ENCODE assay signal across 9 cellular contexts in genomic region chr15:29674661-29675533, GRCh38.
A peak's percentile ranks its signal among the peaks of the same experiment; 100 is the strongest.
DNase-seq lines count a peak whose midpoint lies in the region; ATAC-seq and TF ChIP-seq lines count a peak whose summit lies in the region.
"Had no signal": no experiment of that assay in that cellular context is flagged by ENCODE, and none has a peak within 500 bp of the region (broad histone marks: within the 10 kb centered on the region; RNA-seq: fewer than 3 reads in every experiment).

No MANE protein-coding gene starts in this region.

- H3K4me1 ChIP-seq in tibial nerve, result peaks cover 0 to 32% (median 3%) of the 10 kb centered on the region in 4 donors

- WGBS in tibial nerve, 2 donors, result 2% methylated on average over 19 to 55 of the region's 74 CpGs

- peak overlapping the region; percentile 64 for H3K4me3 ChIP-seq in choroid plexus epithelial cell (ENCODE audit: low read depth, low read length)
- H3K4me3 ChIP-seq in tibial nerve, result peak overlapping the region; percentile 25 to 63 (median 54)

- H3K27ac ChIP-seq in tibial nerve, result peak overlapping the region in 2 of 4 donors; percentile 22 to 59
- H3K27ac ChIP-seq: C4-2B had no signal

- ATAC-seq in left lobe of liver (peak; percentile 85), HG03108 (IDR thresholded peaks at IDR 0.05; ENCODE audit: unreplicated experiment) (no peak), GM19035 (IDR thresholded peaks at IDR 0.05; ENCODE audit: unreplicated experiment) (no peak)

- no peak for TF ChIP-seq EP300 in tibial nerve (IDR thresholded peaks at IDR 0.05)

- no peak for TF ChIP-seq CTCF in choroid plexus epithelial cell (conservative IDR thresholded peaks at IDR 0.05; ENCODE audit: low read depth, low read length)
- no peak for TF ChIP-seq CTCF in tibial nerve (IDR thresholded peaks at IDR 0.05)

- DNase-seq in NCI-H748 (lab: John Stamatoyannopoulos, UW; ENCODE audit: unreplicated experiment) (peak; percentile 19), NCI-H748 treated with DMSO at 0.1 percent for 48 hours (lab: John Stamatoyannopoulos, UW) (no peak), choroid plexus epithelial cell (ENCODE audit: low read depth) (no peak), left lobe of liver (ENCODE audit: low spot score) (peak; percentile 83), tibial nerve (ENCODE audit: low spot score in 2 of 2) (no peak), NCI-H1436 treated with DMSO at 0.1 percent for 48 hours (lab: John Stamatoyannopoulos, UW) (no peak)

- no peaks in the 10 kb centered on the region for H3K36me3 ChIP-seq in tibial nerve

- no peak for TF ChIP-seq POLR2A in tibial nerve (IDR thresholded peaks at IDR 0.05)

- no peaks in the 10 kb centered on the region for H3K9me3 ChIP-seq in tibial nerve

- H3K27me3 ChIP-seq in tibial nerve, result peaks cover 0 to 13% of the 10 kb centered on the region in 2 donors

Comparison
In these comparisons a context has a peak if more than half of its experiments do, and no peak if none do; other contexts are left out.
1. DNase-seq: peak in NCI-H748 (single experiment) and left lobe of liver (single experiment); none in NCI-H748 treated with DMSO at 0.1 percent for 48 hours (single experiment), choroid plexus epithelial cell (single experiment), tibial nerve (0 of 2) and NCI-H1436 treated with DMSO at 0.1 percent for 48 hours (single experiment).